8 cellular contexts compared by ENCODE assay signal in genomic region chr17:28415886-28416285, GRCh38. TPM values are rescaled to one million over a fixed set of nuclear protein-coding genes. Genes with fewer than 3 reads are reported as not detected.
"Had no signal": no experiment of that assay in that cellular context is flagged by ENCODE, and none has a peak within 500 bp of the region (broad histone marks: within the 10 kb centered on the region; RNA-seq: fewer than 3 reads in every experiment).

No MANE protein-coding gene starts in this region.

- FAIRE-seq: G401.6, GM12878, GM12892, GM18507, GM19239 had no signal

- DNase-seq: GDM1, GF-D8 had no signal

- H3K4me3 ChIP-seq: GM12878 had no signal

RNA-seq across cellular contexts. Expression of gene SEBOX, which starts 50.9 kb away (rescaled TPM):
- total RNA-seq: G401, GM12878 had no signal
- polyA plus RNA-seq: GM12878 had no signal

RNA-seq across cellular contexts. Expression of gene SLC13A2, which starts 57.6 kb away (rescaled TPM):
- total RNA-seq: G401 had no signal
